Comparison of ENCODE assay signal across 1 cellular context in genomic region chr2:168050377-168050776, GRCh38.
TF ChIP-seq lines count a peak whose summit lies in the region.

No MANE protein-coding gene starts in this region.

TF ChIP-seq in H1, 55 proteins besides CTCF, POLR2A, EP300 and RAD21 (continued from another document):
- TF ChIP-seq SRF (IDR thresholded peaks at IDR 0.05; ENCODE audit: low read depth, low read length): no peak
- no peak for TF ChIP-seq POU5F1 (IDR thresholded peaks at IDR 0.05; ENCODE audit: low read depth, low read length)
- no peak for TF ChIP-seq SAP30 (IDR thresholded peaks at IDR 0.05; ENCODE audit: insufficient read depth, insufficient replicate concordance, low read length)
- TF ChIP-seq POLR2AphosphoS5 (IDR thresholded peaks at IDR 0.05; ENCODE audit: low read depth, low read length): no peak
- no peak for TF ChIP-seq BRCA1 (IDR thresholded peaks at IDR 0.05; ENCODE audit: low read depth, low read length)
- no peak for TF ChIP-seq USF2 (IDR thresholded peaks at IDR 0.05; ENCODE audit: low read length)
- no peak for TF ChIP-seq HDAC6 (IDR thresholded peaks at IDR 0.05; ENCODE audit: low read depth, low read length)
- TF ChIP-seq TEAD4 (IDR thresholded peaks at IDR 0.05; ENCODE audit: low read depth, low read length): no peak
- no peak for TF ChIP-seq ATF3 (IDR thresholded peaks at IDR 0.05; ENCODE audit: insufficient read depth, low read depth, low read length)
